1 cellular context compared by ENCODE assay signal in genomic region chr2:105744909-105745853, GRCh38.
TF ChIP-seq lines count a peak whose summit lies in the region.

NCK2 (plus strand) TSS chr2:105744912; CDS start chr2:105855064, 110,152 bp downstream.

TF ChIP-seq in HepG2, 621 proteins besides CTCF, POLR2A, EP300 and RAD21 (continued from another document and continues in another):
- TF ChIP-seq ATF4 (CRISPR knock-in tag; IDR thresholded peaks at IDR 0.05) = no peak
- no peak for TF ChIP-seq RFXAP (CRISPR knock-in tag; IDR thresholded peaks at IDR 0.05; ENCODE audit: borderline replicate concordance)
- no peak for TF ChIP-seq MBNL3 (CRISPR knock-in tag; conservative IDR thresholded peaks at IDR 0.05)
- TF ChIP-seq PPARG (CRISPR knock-in tag; conservative IDR thresholded peaks at IDR 0.05) = no peak
- no peak for TF ChIP-seq U2AF1 (optimal IDR thresholded peaks at IDR 0.05; ENCODE audit: low read depth, low read length)
- peak; percentile 65; the same call in 1 of the 2 replicates for TF ChIP-seq MTA1 (CRISPR knock-in tag; IDR thresholded peaks at IDR 0.05; ENCODE audit: borderline replicate concordance)
- no peak for TF ChIP-seq POLR2G (IDR thresholded peaks at IDR 0.05; ENCODE audit: low read depth, low read length)
- peak; percentile 43 for TF ChIP-seq SAP130 (CRISPR knock-in tag; IDR thresholded peaks at IDR 0.05; ENCODE audit: low read depth)
- 0 out of 2 replicates have a peak, but pooled peaks have one; percentile 30 for TF ChIP-seq ZNF564 (CRISPR knock-in tag; IDR thresholded peaks at IDR 0.05)
- peak; percentile 36; the same call in 1 of the 2 replicates for TF ChIP-seq ARID4A (CRISPR knock-in tag; IDR thresholded peaks at IDR 0.05; ENCODE audit: borderline replicate concordance)
- TF ChIP-seq ZNF382 (CRISPR knock-in tag; IDR thresholded peaks at IDR 0.05; ENCODE audit: borderline replicate concordance) = no peak
- no peak for TF ChIP-seq PBX3 (CRISPR knock-in tag; IDR thresholded peaks at IDR 0.05; ENCODE audit: borderline replicate concordance)
- TF ChIP-seq ZNF563 (CRISPR knock-in tag; IDR thresholded peaks at IDR 0.05) = peak; percentile 83
- TF ChIP-seq HHEX (CRISPR knock-in tag; IDR thresholded peaks at IDR 0.05) = no peak
- no peak for TF ChIP-seq NR2F6 (IDR thresholded peaks at IDR 0.05)
- TF ChIP-seq NR2F6 (CRISPR knock-in tag; IDR thresholded peaks at IDR 0.05) = no peak
- TF ChIP-seq DMTF1 (CRISPR knock-in tag; IDR thresholded peaks at IDR 0.05) = no peak
- TF ChIP-seq HMGXB4 (CRISPR knock-in tag; IDR thresholded peaks at IDR 0.05; ENCODE audit: borderline replicate concordance in 1 of 2, low read depth in 1 of 2) = peak in 1 of 2 experiments; percentile 46; a peak in 1 of 4 replicates
- TF ChIP-seq ZNF75D (CRISPR knock-in tag; IDR thresholded peaks at IDR 0.05; ENCODE audit: borderline replicate concordance) = 0 out of 2 replicates have a peak, but pooled peaks have one; percentile 51
- TF ChIP-seq PRMT3 (CRISPR knock-in tag; IDR thresholded peaks at IDR 0.05; ENCODE audit: borderline replicate concordance, low read depth) = no peak
- TF ChIP-seq ZNF782 (CRISPR knock-in tag; IDR thresholded peaks at IDR 0.05; ENCODE audit: borderline replicate concordance) = peak; percentile 43; the same call in 1 of the 2 replicates
- TF ChIP-seq HDAC2 (CRISPR knock-in tag; IDR thresholded peaks at IDR 0.05) = no peak
- no peak for TF ChIP-seq TRAFD1 (CRISPR knock-in tag; IDR thresholded peaks at IDR 0.05; ENCODE audit: borderline replicate concordance)
- TF ChIP-seq GMEB1 (CRISPR knock-in tag; IDR thresholded peaks at IDR 0.05; ENCODE audit: borderline replicate concordance) = no peak
- no peak for TF ChIP-seq ZBTB43 (CRISPR knock-in tag; conservative IDR thresholded peaks at IDR 0.05)
- peak; percentile 64; the same call in 1 of the 2 replicates for TF ChIP-seq ZBTB7A (CRISPR knock-in tag; IDR thresholded peaks at IDR 0.05)
- 0 out of 2 replicates have a peak, but pooled peaks have one; percentile 21 for TF ChIP-seq NR2C2 (CRISPR knock-in tag; IDR thresholded peaks at IDR 0.05; ENCODE audit: borderline replicate concordance)
- TF ChIP-seq ZNF530 (CRISPR knock-in tag; IDR thresholded peaks at IDR 0.05; ENCODE audit: low read depth) = no peak
- TF ChIP-seq FOXP4 (CRISPR knock-in tag; IDR thresholded peaks at IDR 0.05) = no peak
- TF ChIP-seq ZNF703 (CRISPR knock-in tag; IDR thresholded peaks at IDR 0.05; ENCODE audit: borderline replicate concordance) = no peak
- no peak for TF ChIP-seq NAIF1 (CRISPR knock-in tag; IDR thresholded peaks at IDR 0.05; ENCODE audit: borderline replicate concordance)
- 0 out of 2 replicates have a peak, but pooled peaks have one; percentile 37 for TF ChIP-seq SNAPC2 (CRISPR knock-in tag; IDR thresholded peaks at IDR 0.05)
- peak; percentile 42; the same call in 1 of the 2 replicates for TF ChIP-seq ZNF768 (CRISPR knock-in tag; IDR thresholded peaks at IDR 0.05)
- no peak for TF ChIP-seq CHD2 (IDR thresholded peaks at IDR 0.05; ENCODE audit: low read depth, low read length)
- no peak for TF ChIP-seq ZNF850 (CRISPR knock-in tag; conservative IDR thresholded peaks at IDR 0.05)
- TF ChIP-seq PRPF4 (IDR thresholded peaks at IDR 0.05; ENCODE audit: low read depth, low read length, poor library complexity, severe bottlenecking) = no peak
- TF ChIP-seq ZNF710 (CRISPR knock-in tag; IDR thresholded peaks at IDR 0.05; ENCODE audit: borderline replicate concordance) = no peak
- TF ChIP-seq BORCS8-MEF2B (CRISPR knock-in tag; IDR thresholded peaks at IDR 0.05) = no peak; the same call in none of the 2 replicates
